Comparison of ENCODE assay signal across 1 cellular context in genomic region chr5:3899093-3899492, GRCh38.
A peak's percentile ranks its signal among the peaks of the same experiment; 100 is the strongest.
TF ChIP-seq lines count a peak whose summit lies in the region.

No MANE protein-coding gene starts in this region.

TF ChIP-seq in H1, 55 proteins besides CTCF, POLR2A, EP300 and RAD21:
- TF ChIP-seq USF2 (IDR thresholded peaks at IDR 0.05; ENCODE audit: low read length) (0 out of 2 replicates have a peak, but pooled peaks have one; percentile 6), YY1 (IDR thresholded peaks at IDR 0.05; ENCODE audit: low read depth, low read length) (no peak)
